21 cellular contexts compared by ENCODE assay signal in genomic region chr13:105307776-105308175, GRCh38.
"Had no signal": no experiment of that assay in that cellular context is flagged by ENCODE, and none has a peak within 500 bp of the region (broad histone marks: within the 10 kb centered on the region; RNA-seq: fewer than 3 reads in every experiment).

No MANE protein-coding gene starts in this region.

- H3K27me3 ChIP-seq: colonic mucosa, dorsolateral prefrontal cortex, esophagus muscularis mucosa, esophagus squamous epithelium, foreskin keratinocyte, gastrocnemius medialis, gastroesophageal sphincter, heart left ventricle, heart right ventricle had no signal

- H3K36me3 ChIP-seq: colonic mucosa, esophagus muscularis mucosa, esophagus squamous epithelium, gastrocnemius medialis, gastroesophageal sphincter, heart left ventricle, heart right ventricle had no signal

- DNase-seq: colonic mucosa; cortex of kidney; dermis blood vessel endothelial cell; dorsolateral prefrontal cortex; effector CD4-positive, alpha-beta T cell; effector CD8-positive, alpha-beta T cell; effector memory CD4-positive, alpha-beta T cell; effector memory CD8-positive, alpha-beta T cell; endodermal cell; erythroblast; esophagus squamous epithelium; foreskin fibroblast; foreskin keratinocyte; foreskin melanocyte; gastrocnemius medialis; glutamatergic neuron; heart left ventricle; heart right ventricle had no signal

- H3K4me3 ChIP-seq: colonic mucosa, coronary artery, dorsolateral prefrontal cortex, esophagus muscularis mucosa, esophagus squamous epithelium, gastrocnemius medialis, gastroesophageal sphincter, heart left ventricle, heart right ventricle had no signal

- H3K9me3 ChIP-seq: colonic mucosa, esophagus muscularis mucosa, esophagus squamous epithelium, gastrocnemius medialis, gastroesophageal sphincter had no signal
